ENCODE assay signal across 24 cellular contexts in genomic region chr1:187212377-187212776, GRCh38.
"Had no signal": no experiment of that assay in that cellular context is flagged by ENCODE, and none has a peak within 500 bp of the region (broad histone marks: within the 10 kb centered on the region; RNA-seq: fewer than 3 reads in every experiment).

No MANE protein-coding gene starts in this region.

- H3K4me3 ChIP-seq: colonic mucosa, coronary artery, dorsolateral prefrontal cortex, esophagus muscularis mucosa, esophagus squamous epithelium, gastrocnemius medialis, gastroesophageal sphincter, heart left ventricle, heart right ventricle had no signal

- H3K9me3 ChIP-seq: colonic mucosa, esophagus muscularis mucosa, esophagus squamous epithelium, gastrocnemius medialis had no signal

- H3K36me3 ChIP-seq: colonic mucosa, esophagus muscularis mucosa, esophagus squamous epithelium, gastrocnemius medialis, gastroesophageal sphincter, heart left ventricle, heart right ventricle had no signal

- H3K4me1 ChIP-seq: colonic mucosa, esophagus muscularis mucosa, esophagus squamous epithelium, foreskin keratinocyte, gastrocnemius medialis, gastroesophageal sphincter, heart left ventricle, heart right ventricle had no signal

- H3K27me3 ChIP-seq: colonic mucosa, dorsolateral prefrontal cortex, esophagus muscularis mucosa, esophagus squamous epithelium, foreskin keratinocyte, gastrocnemius medialis, gastroesophageal sphincter, heart left ventricle, heart right ventricle had no signal

- H3K27ac ChIP-seq: colonic mucosa, coronary artery, dorsolateral prefrontal cortex, epithelial cell of prostate, esophagus muscularis mucosa, esophagus squamous epithelium, foreskin keratinocyte, gastrocnemius medialis, gastroesophageal sphincter, heart left ventricle, heart right ventricle had no signal

- DNase-seq: colonic mucosa; cortex of kidney; dermis blood vessel endothelial cell; dorsolateral prefrontal cortex; effector CD4-positive, alpha-beta T cell; effector CD8-positive, alpha-beta T cell; effector memory CD4-positive, alpha-beta T cell; effector memory CD8-positive, alpha-beta T cell; endodermal cell; erythroblast; esophagus squamous epithelium; foreskin fibroblast; foreskin keratinocyte; foreskin melanocyte; gastrocnemius medialis; glutamatergic neuron; head of caudate nucleus; heart left ventricle; heart right ventricle had no signal

- ATAC-seq: effector memory CD8-positive, alpha-beta T cell; esophagus mucosa; foreskin keratinocyte; gastrocnemius medialis; gastroesophageal sphincter; heart left ventricle; heart right ventricle had no signal
